Comparison of ENCODE assay signal across 19 cellular contexts in genomic region chr9:32728181-32728580, GRCh38.
"Had no signal": no experiment of that assay in that cellular context is flagged by ENCODE, and none has a peak within 500 bp of the region (broad histone marks: within the 10 kb centered on the region; RNA-seq: fewer than 3 reads in every experiment).

No MANE protein-coding gene starts in this region.

- DNase-seq: activated CD4-positive, alpha-beta T cell treated with anti-CD3 and anti-CD28 coated beads, Interleukin-2, amount 10 ng/mL, durations not matched to agents 7 days and 5 days; activated CD4-positive, CD25-positive, alpha-beta regulatory T cell treated with anti-CD3 and anti-CD28 coated beads, Interleukin-2, amount 50 U/mL, for 72 hours; activated CD8-positive, alpha-beta memory T cell treated with anti-CD3 and anti-CD28 coated beads, Interleukin-2, amount 10 ng/mL, durations not matched to agents 7 days and 5 days; activated CD8-positive, alpha-beta T cell treated with anti-CD3 and anti-CD28 coated beads for 36 hours; activated effector memory CD4-positive, alpha-beta T cell treated with anti-CD3 and anti-CD28 coated beads, Interleukin-2, amount 50 U/mL, for 16 hours; activated naive CD4-positive, alpha-beta T cell treated with anti-CD3 and anti-CD28 coated beads, Interleukin-2, amount 10 ng/mL, durations not matched to agents 7 days and 5 days; activated T-cell treated with anti-CD3 and anti-CD28 coated beads for 4 hours; amygdala; glutamatergic neuron; immature natural killer cell; left lung; naive thymus-derived CD4-positive, alpha-beta T cell; posterior cingulate gyrus; small intestine; stimulated activated CD4-positive, alpha-beta T cell treated with anti-CD3 and anti-CD28 coated beads, Interleukin-2, amount 100 ng/mL, for 48 hours; stimulated activated CD8-positive, alpha-beta memory T cell treated with anti-CD3 and anti-CD28 coated beads, Interleukin-4, amount 100 ng/mL, for 48 hours; stimulated activated naive B cell treated with anti-CD40 and anti-IgM and Interleukin-4, amounts not matched to agents 10 μg/mL and 1 μg/mL and 100 μg/mL, for 72 hours; transverse colon; WERI-Rb-1 had no signal
